Comparison of ENCODE assay signal across 25 cellular contexts in genomic region chr12:10695852-10696251, GRCh38. TPM values are rescaled to one million over a fixed set of nuclear protein-coding genes. Genes with fewer than 3 reads are reported as not detected.
A peak's percentile ranks its signal among the peaks of the same experiment; 100 is the strongest.
DNase-seq lines count a peak whose midpoint lies in the region; ATAC-seq, FAIRE-seq and TF ChIP-seq lines count a peak whose summit lies in the region.
"Had no signal": no experiment of that assay in that cellular context is flagged by ENCODE, and none has a peak within 500 bp of the region (broad histone marks: within the 10 kb centered on the region; RNA-seq: fewer than 3 reads in every experiment).

No MANE protein-coding gene starts in this region.

- in situ Hi-C loops in K562 (cut with MboI) (no loop called here), gastrocnemius medialis (cut with MboI; ENCODE audit: low sequenced_read_pairs in 4 of 4) (no loop called here), HAP-1 (cut with MboI; ENCODE audit: low sequenced_read_pairs) (no loop called here)

- H3K27me3 ChIP-seq in left ventricle myocardium inferior (ENCODE audit: low read depth) (no peaks in the 10 kb centered on the region), K562 (ENCODE audit: control insufficient read depth in 2 of 2, insufficient read depth in 2 of 2, low read length in 2 of 2) (no peaks in the 10 kb centered on the region), gastrocnemius medialis (no peaks in the 10 kb centered on the region), HAP-1 (ENCODE audit: low read depth) (no peaks in the 10 kb centered on the region)
- H3K27me3 ChIP-seq: BLaER1 had no signal

- H3K79me2 ChIP-seq in K562 (ENCODE audit: control insufficient read depth, insufficient read depth, low read length) = no peaks in the 10 kb centered on the region

- no peak for TF ChIP-seq EP300 in K562 (IDR thresholded peaks at IDR 0.05; ENCODE audit: low read length)

- DNase-seq in left ventricle myocardium superior (no peak), left ventricle myocardium inferior (no peak), NB4 (ENCODE audit: low read depth) (peak; percentile 7), K562 (ENCODE audit: extremely low read depth in 1 of 4, low spot score in 3 of 4) (no peak), gastrocnemius medialis (no peak), frontal cortex (ENCODE audit: low spot score in 2 of 2) (no peak), HAP-1 (ENCODE audit: low spot score in 2 of 2) (no peak), NCI-H2227 treated with DMSO at 0.1 percent for 48 hours (lab: John Stamatoyannopoulos, UW) (no peak)
- DNase-seq: AML-193; Calu3; CD4-positive, alpha-beta memory T cell; DMS 273 treated with DMSO at 0.1 percent for 48 hours; DMS53; DND-41; EL; GM23248 had no signal

- peaks cover 8% of the 10 kb centered on the region for H3K4me1 ChIP-seq in left ventricle myocardium inferior
- no peaks in the 10 kb centered on the region for H3K4me1 ChIP-seq in K562 (replicated peaks in 1 of 2; ENCODE audit: control insufficient read depth in 2 of 2, insufficient read depth in 2 of 2, low read length in 2 of 2)
- H3K4me1 ChIP-seq in gastrocnemius medialis = peaks cover 11 to 28% of the 10 kb centered on the region in 2 donors
- H3K4me1 ChIP-seq in HAP-1 = no peaks in the 10 kb centered on the region
- H3K4me1 ChIP-seq: A549, BLaER1 had no signal

- POLR2A ChIA-PET in K562 (lab: Yijun Ruan, JAX) = no interaction called here

- H3K9me3 ChIP-seq in left ventricle myocardium inferior (replicated peaks) = no peaks in the 10 kb centered on the region
- no peaks in the 10 kb centered on the region for H3K9me3 ChIP-seq in K562 (replicated peaks; ENCODE audit: control insufficient read depth, insufficient read depth, low read depth, low read length)
- no peaks in the 10 kb centered on the region for H3K9me3 ChIP-seq in gastrocnemius medialis
- no peaks in the 10 kb centered on the region for H3K9me3 ChIP-seq in HAP-1
- H3K9me3 ChIP-seq: A549, BLaER1 had no signal

- FAIRE-seq in K562 (lab: Jason Lieb, UNC) (no peak), frontal cortex (lab: Jason Lieb, UNC) (no peak)
- FAIRE-seq: A549, GM19239, HTR-8/SVneo had no signal

- no peak overlapping the region for H3K4me2 ChIP-seq in K562 (ENCODE audit: insufficient read depth, low read length)
- H3K4me2 ChIP-seq: A549, BLaER1 had no signal

- TF ChIP-seq RAD21 in K562 (CRISPR knock-in tag; conservative IDR thresholded peaks at IDR 0.05 in 1 of 2, IDR thresholded peaks at IDR 0.05 in 1 of 2) = no peak

- H4K20me1 ChIP-seq in K562 (replicated peaks; ENCODE audit: control insufficient read depth, insufficient read depth, low read length) = no peaks in the 10 kb centered on the region

- no peaks in the 10 kb centered on the region for H3K9me1 ChIP-seq in K562 (ENCODE audit: control insufficient read depth, insufficient read depth, low read length)

- no TSS peak for BruUV-seq in K562 (replicated peaks; lab: Mats Ljungman, UMichigan)

- CTCF ChIA-PET in K562 (lab: Yijun Ruan, JAX; ENCODE audit: low intra/inter-chr PET ratio) = no interaction called here

- H3K27ac ChIP-seq in left ventricle myocardium inferior (replicated peaks) (no peak overlapping the region), K562 (ENCODE audit: extremely low read depth, low read depth, low read length) (no peak overlapping the region), gastrocnemius medialis (peak overlapping the region; percentile 20 to 69 (median 42))
- H3K27ac ChIP-seq: 22Rv1, A549, BLaER1, GM23248 had no signal

- ATAC-seq in left ventricle myocardium superior (peak; percentile 28), K562 (no peak), gastrocnemius medialis (peak in 1 of 2 donors; percentile 52)
- ATAC-seq: HCT116 had no signal

- no peak overlapping the region for H3K4me3 ChIP-seq in left ventricle myocardium inferior
- no peak overlapping the region for H3K4me3 ChIP-seq in NB4 (ENCODE audit: low read depth, low read length)
- H3K4me3 ChIP-seq in K562 = no peak overlapping the region
- H3K4me3 ChIP-seq in gastrocnemius medialis = no peak overlapping the region
- no peak overlapping the region for H3K4me3 ChIP-seq in HAP-1
- H3K4me3 ChIP-seq: A549, BLaER1, GM23248 had no signal

- peaks cover 52% of the 10 kb centered on the region for H3K36me3 ChIP-seq in left ventricle myocardium inferior
- peaks cover 38% of the 10 kb centered on the region for H3K36me3 ChIP-seq in K562 (ENCODE audit: control insufficient read depth, insufficient read depth, low read length)
- peaks cover 14 to 57% of the 10 kb centered on the region in 2 donors for H3K36me3 ChIP-seq in gastrocnemius medialis
- H3K36me3 ChIP-seq in HAP-1 (replicated peaks) = peaks cover 44% of the 10 kb centered on the region

- no peak overlapping the region for H2AFZ ChIP-seq in K562 (ENCODE audit: low read depth, low read length)
- H2AFZ ChIP-seq: GM23248 had no signal

- no peak for TF ChIP-seq CTCF in left ventricle myocardium inferior (IDR thresholded peaks at IDR 0.05; ENCODE audit: borderline replicate concordance)
- TF ChIP-seq CTCF in NB4 (IDR thresholded peaks at IDR 0.05; ENCODE audit: low read depth, low read length) = no peak
- no peak for TF ChIP-seq CTCF in K562 (IDR thresholded peaks at IDR 0.05 in 2 of 3, conservative IDR thresholded peaks at IDR 0.05 in 1 of 3; ENCODE audit: insufficient read depth in 2 of 3, low read depth in 1 of 3, low read length in 3 of 3)
- TF ChIP-seq CTCF in gastrocnemius medialis (IDR thresholded peaks at IDR 0.05 in 4 of 5, conservative IDR thresholded peaks at IDR 0.05 in 1 of 5) = no peak

- intact Hi-C loops in left ventricle myocardium superior (cut with micrococcal nuclease) = no loop called here
- intact Hi-C loops in left ventricle myocardium inferior (cut with micrococcal nuclease) = no loop called here
- intact Hi-C loops in K562 (cut with micrococcal nuclease) = no loop called here
- intact Hi-C loops in gastrocnemius medialis (cut with DNase I; ENCODE audit: low total_unique reads) = no loop called here

- TF ChIP-seq POLR2A in NB4 (IDR thresholded peaks at IDR 0.05; ENCODE audit: extremely low read depth, insufficient read length) (no peak), K562 (conservative IDR thresholded peaks at IDR 0.05) (no peak), gastrocnemius medialis (IDR thresholded peaks at IDR 0.05) (no peak)

- no peak overlapping the region for H3K9ac ChIP-seq in K562 (ENCODE audit: insufficient read depth in 1 of 2, low read depth in 2 of 2, low read length in 2 of 2)
- H3K9ac ChIP-seq: BLaER1, GM23248 had no signal

- WGBS in K562 (ENCODE audit: insufficient coverage, low coverage, missing lambda C conversion rate) = 91% methylated on average over 6 of the region's 7 CpGs

TF ChIP-seq in K562, 482 proteins besides CTCF, POLR2A, EP300 and RAD21:
- TF ChIP-seq RBM25 (IDR thresholded peaks at IDR 0.05; ENCODE audit: low read depth, low read length, severe bottlenecking) (peak; percentile 16), ZNF175 (CRISPR knock-in tag; IDR thresholded peaks at IDR 0.05; ENCODE audit: low read depth) (no peak), ELF1 (tag; IDR thresholded peaks at IDR 0.05) (no peak)

RNA-seq across cellular contexts. Expression of gene STYK1, which starts 22.0 kb away (rescaled TPM):
- total RNA-seq in left ventricle myocardium superior = not detected
- not detected for total RNA-seq in left ventricle myocardium inferior
- total RNA-seq in K562 (2011; cell fraction: chromatin; rRNA removed; ENCODE audit: low replicate concordance) = 0.14 and 1.1 TPM in 2 replicates
- total RNA-seq in K562 (2011; cell fraction: nucleolus; rRNA removed) = 0.17 and 0.66 TPM in 2 replicates
- 0.23 and 0.81 TPM in 2 replicates for total RNA-seq in K562 (2011; cell fraction: nucleoplasm; rRNA removed)
- total RNA-seq in K562 (2014; rRNA removed) = 0.16 and 0.64 TPM in 2 replicates
- total RNA-seq in K562 (2014; rRNA removed; fragmentation: Illumina TruSeq; extraction: Trizol) = 0.38 and 1.1 TPM in 2 replicates
- 0.34 and 1.8 TPM in 2 replicates for total RNA-seq in K562 (2015; rRNA removed; fragmentation: Illumina TruSeq; extraction: Trizol)
- total RNA-seq in K562 (2021) = 0.31 and 0.95 TPM in 2 replicates
- 0.31 and 0.38 TPM in 2 replicates for polyA plus RNA-seq in K562 (2011; rRNA removed)
- polyA plus RNA-seq in K562 (2011; cell fraction: cytosol; rRNA removed) = 0.13 TPM in 2 replicates
- polyA plus RNA-seq in K562 (2011; cell fraction: nucleus; rRNA removed) = 0.18 and 1.1 TPM in 2 replicates
- 0.24 and 0.40 TPM in 2 replicates for polyA plus RNA-seq in K562 (2012)
- 0.36 and 0.56 TPM in 2 replicates for polyA plus RNA-seq in K562 (2014; fragmentation: Illumina TruSeq; extraction: Trizol)
- polyA plus RNA-seq in K562 (2014; fragmentation: Nextera tagmentation; extraction: Ambion mirVana) = under 1 TPM; 0.44 to 0.67 TPM
- polyA plus RNA-seq in K562 (2014; rRNA removed) = 0.11 and 0.46 TPM in 2 replicates
- 0.18 and 1.4 TPM in 2 replicates for polyA minus RNA-seq in K562 (2011; rRNA and poly(A)+ RNA removed)
- polyA minus RNA-seq in K562 (2011; cell fraction: cytosol; rRNA and poly(A)+ RNA removed) = not detected in 2 replicates
- 0.13 TPM in 1 of 2 replicates, not detected in the other for polyA minus RNA-seq in K562 (2011; cell fraction: nucleus; rRNA and poly(A)+ RNA removed)
- total RNA-seq in gastrocnemius medialis = under 1 TPM in 1 of 4 donors, not detected in 3; 0.12 TPM
- 2.9 TPM for total RNA-seq in frontal cortex
- total RNA-seq: CD4-positive, alpha-beta memory T cell; G401 had no signal
- polyA plus RNA-seq: CD14-positive monocyte; CD4-positive, alpha-beta memory T cell; IgD-negative memory B cell had no signal

RNA-seq across cellular contexts. Expression of gene YBX3, which starts 27.3 kb away (rescaled TPM):
- total RNA-seq in left ventricle myocardium superior (773 TPM), left ventricle myocardium inferior (903 TPM), K562 (2014; rRNA removed) (81.5 and 129 TPM in 2 replicates), K562 (2014; rRNA removed; fragmentation: Illumina TruSeq; extraction: Trizol) (86.4 and 100 TPM in 2 replicates), K562 (2015; rRNA removed; fragmentation: Illumina TruSeq; extraction: Trizol) (72.3 and 75.3 TPM in 2 replicates), K562 (2021) (196 and 210 TPM in 2 replicates), gastrocnemius medialis (1,000 to 10,000 TPM; 3,451 to 6,393 (median 4,786) TPM), frontal cortex (6.9 TPM)
- total RNA-seq in K562 (2011; cell fraction: chromatin; rRNA removed; ENCODE audit: low replicate concordance) = 51.3 and 79.8 TPM in 2 replicates
- 31.9 and 37.2 TPM in 2 replicates for total RNA-seq in K562 (2011; cell fraction: nucleolus; rRNA removed)
- total RNA-seq in K562 (2011; cell fraction: nucleoplasm; rRNA removed) = 53.0 and 69.2 TPM in 2 replicates
- polyA plus RNA-seq in K562 (2011; rRNA removed) (36.7 and 64.4 TPM in 2 replicates), K562 (2014; fragmentation: Illumina TruSeq; extraction: Trizol) (193 and 239 TPM in 2 replicates), K562 (2014; fragmentation: Nextera tagmentation; extraction: Ambion mirVana) (10 to 100 TPM; 47.0 to 51.2 TPM), K562 (2014; rRNA removed) (89.2 and 107 TPM in 2 replicates)
- 55.8 and 69.1 TPM in 2 replicates for polyA plus RNA-seq in K562 (2011; cell fraction: cytosol; rRNA removed)
- 124 and 194 TPM in 2 replicates for polyA plus RNA-seq in K562 (2011; cell fraction: nucleus; rRNA removed)
- polyA plus RNA-seq in K562 (2012) = 94.8 and 138 TPM in 2 replicates
- polyA minus RNA-seq in K562 (2011; rRNA and poly(A)+ RNA removed) = 34.6 and 42.5 TPM in 2 replicates
- 42.3 and 61.3 TPM in 2 replicates for polyA minus RNA-seq in K562 (2011; cell fraction: cytosol; rRNA and poly(A)+ RNA removed)
- 64.6 and 92.0 TPM in 2 replicates for polyA minus RNA-seq in K562 (2011; cell fraction: nucleus; rRNA and poly(A)+ RNA removed)

Comparison
In these comparisons a context has a peak if more than half of its experiments do, and no peak if none do; other contexts are left out.
1. H3K27ac ChIP-seq: peak in gastrocnemius medialis (4 of 4); none in left ventricle myocardium inferior (single experiment) and K562 (single experiment).